ENCODE assay signal across 8 cellular contexts in genomic region chr10:88989824-88990527, GRCh38. TPM values are rescaled to one million over a fixed set of nuclear protein-coding genes. Genes with fewer than 3 reads are reported as not detected.
DNase-seq lines count a peak whose midpoint lies in the region; ATAC-seq, FAIRE-seq and TF ChIP-seq lines count a peak whose summit lies in the region.

No MANE protein-coding gene starts in this region.

- DNase-seq in BE2C (no peak), brain microvascular endothelial cell (peak; percentile 50), keratinocyte (ENCODE audit: low read depth, low spot score) (no peak), stomach (peak; percentile 26)

- no peaks in the 10 kb centered on the region for H3K9me1 ChIP-seq in keratinocyte (ENCODE audit: control insufficient read depth, extremely low read depth, insufficient read depth, low read length)

- TF ChIP-seq CTCF in BE2C (IDR thresholded peaks at IDR 0.05; ENCODE audit: low read depth, low read length) (no peak), Loucy (conservative IDR thresholded peaks at IDR 0.05; ENCODE audit: low read length) (no peak), brain microvascular endothelial cell (IDR thresholded peaks at IDR 0.05; ENCODE audit: low read depth, low read length, missing control alignments) (no peak), keratinocyte (optimal IDR thresholded peaks at IDR 0.05 in 1 of 3, IDR thresholded peaks at IDR 0.05 in 1 of 3, conservative IDR thresholded peaks at IDR 0.05 in 1 of 3; ENCODE audit: extremely low read depth in 1 of 3, insufficient read depth in 2 of 3, low read length in 3 of 3) (no peak), stomach (IDR thresholded peaks at IDR 0.05) (no peak)

- dilution Hi-C loops in keratinocyte (cut with MboI; ENCODE audit: extremely low pct_ligation_motif_present, low sequenced_read_pairs), result no loop called here

- H3K4me1 ChIP-seq in BE2C, result no peaks in the 10 kb centered on the region
- H3K4me1 ChIP-seq in Loucy (ENCODE audit: insufficient read depth, low read length, poor library complexity, severe bottlenecking), result peaks cover 67% of the 10 kb centered on the region
- peaks cover 29% of the 10 kb centered on the region for H3K4me1 ChIP-seq in keratinocyte (ENCODE audit: control insufficient read depth, extremely low read depth, insufficient read depth, low read length)
- H3K4me1 ChIP-seq in stomach, result peaks cover 9 to 75% (median 41%) of the 10 kb centered on the region in 4 donors

- H2AFZ ChIP-seq in Loucy (ENCODE audit: low read length) (peak overlapping the region; percentile 93; the same call in 1 of the 2 replicates), keratinocyte (ENCODE audit: control insufficient read depth, low read length) (peak overlapping the region; percentile 86)

- peaks cover 11% of the 10 kb centered on the region; the same call in 1 of the 2 replicates for H3F3A ChIP-seq in Loucy (ENCODE audit: low read depth)

- H3K9me3 ChIP-seq in BE2C (no peaks in the 10 kb centered on the region), Loucy (ENCODE audit: insufficient read depth, low read depth, low read length) (no peaks in the 10 kb centered on the region), keratinocyte (ENCODE audit: control insufficient read depth, low read depth, low read length) (no peaks in the 10 kb centered on the region), stomach (no peaks in the 10 kb centered on the region)

- ATAC-seq in GM19467 (IDR thresholded peaks at IDR 0.05; ENCODE audit: unreplicated experiment) (peak; percentile 11), HG02852 (IDR thresholded peaks at IDR 0.05; ENCODE audit: unreplicated experiment) (no peak), GM21367 (IDR thresholded peaks at IDR 0.05; ENCODE audit: unreplicated experiment) (no peak)

- peak; percentile 53 for FAIRE-seq in keratinocyte (lab: Jason Lieb, UNC)

- H3K9ac ChIP-seq in Loucy (ENCODE audit: low read depth, low read length, poor library complexity, severe bottlenecking), result peak overlapping the region; percentile 99
- peak overlapping the region; percentile 96 for H3K9ac ChIP-seq in keratinocyte (ENCODE audit: control insufficient read depth, extremely low read depth, insufficient read depth, low read length)

- H4K20me1 ChIP-seq in Loucy (ENCODE audit: insufficient read depth, low read length, poor library complexity, severe bottlenecking) (no peaks in the 10 kb centered on the region), keratinocyte (ENCODE audit: control insufficient read depth, extremely low read depth, insufficient read depth, low read length) (no peaks in the 10 kb centered on the region)

- no peak for TF ChIP-seq POLR2A in stomach (IDR thresholded peaks at IDR 0.05)

- H3K4me2 ChIP-seq in Loucy (ENCODE audit: low read depth, low read length, poor library complexity, severe bottlenecking), result peak overlapping the region; percentile 82
- H3K4me2 ChIP-seq in keratinocyte (ENCODE audit: control insufficient read depth, extremely low read depth, insufficient read depth, low read depth, low read length), result peak overlapping the region; percentile 98

- H3K4me3 ChIP-seq in BE2C (ENCODE audit: low read depth, low read length) (peak overlapping the region; percentile 78), Loucy (ENCODE audit: low read length, poor library complexity, severe bottlenecking) (peak overlapping the region; percentile 99), brain microvascular endothelial cell (ENCODE audit: low read depth, low read length) (peak overlapping the region; percentile 70), keratinocyte (ENCODE audit: control insufficient read depth in 2 of 3, extremely low read depth in 1 of 3, insufficient read depth in 2 of 3, low read depth in 1 of 3, low read length in 3 of 3) (peak overlapping the region; percentile 64 to 96 (median 89)), stomach (peak overlapping the region; percentile 78 to 96 (median 88))

- H3K9me2 ChIP-seq in Loucy (replicated peaks; ENCODE audit: low read depth, low read length), result no peaks in the 10 kb centered on the region

- peaks cover 7% of the 10 kb centered on the region for H3K27me3 ChIP-seq in BE2C
- H3K27me3 ChIP-seq in Loucy (ENCODE audit: insufficient read depth, low read length, poor library complexity, severe bottlenecking), result peaks cover 6% of the 10 kb centered on the region
- H3K27me3 ChIP-seq in brain microvascular endothelial cell (replicated peaks), result no peaks in the 10 kb centered on the region
- H3K27me3 ChIP-seq in keratinocyte (ENCODE audit: control insufficient read depth, extremely low read depth, insufficient read depth, low read length), result no peaks in the 10 kb centered on the region
- no peaks in the 10 kb centered on the region for H3K27me3 ChIP-seq in stomach

- peaks cover 26% of the 10 kb centered on the region for H3K79me2 ChIP-seq in Loucy (ENCODE audit: insufficient read depth, low read length)
- peaks cover 27% of the 10 kb centered on the region for H3K79me2 ChIP-seq in keratinocyte (ENCODE audit: control insufficient read depth, insufficient read depth, low read length)

- TF ChIP-seq EP300 in stomach (IDR thresholded peaks at IDR 0.05), result no peak

- H3K27ac ChIP-seq in brain microvascular endothelial cell (no peak overlapping the region), keratinocyte (ENCODE audit: control insufficient read depth, insufficient read depth, low read length) (peak overlapping the region; percentile 98), stomach (peak overlapping the region; percentile 77 to 99 (median 97))

- 6 to 16% (median 12%) methylated on average over 13 of the region's 13 CpGs for WGBS in stomach, 5 donors

- in situ Hi-C loops in brain microvascular endothelial cell (cut with HindIII; ENCODE audit: low pct_ligation_motif_present, low sequenced_read_pairs), result no loop called here

- H3K36me3 ChIP-seq in BE2C (no peaks in the 10 kb centered on the region), Loucy (ENCODE audit: insufficient read depth, low read length) (no peaks in the 10 kb centered on the region), brain microvascular endothelial cell (replicated peaks) (no peaks in the 10 kb centered on the region), keratinocyte (ENCODE audit: control insufficient read depth in 2 of 2, extremely low read depth in 1 of 2, insufficient read depth in 2 of 2, low read length in 2 of 2) (no peaks in the 10 kb centered on the region), stomach (no peaks in the 10 kb centered on the region)

- intact Hi-C loops in stomach (cut with DNase I; ENCODE audit: low total_unique reads), result no loop called here

RNA-seq across cellular contexts. Expression of gene FAS, which starts 0.6 kb away (rescaled TPM):
- 2.9 TPM for polyA plus RNA-seq in BE2C (2012; ENCODE audit: insufficient read depth, insufficient read length, low read depth)
- polyA plus RNA-seq in keratinocyte, result 31.4 to 44.8 TPM (median 32.5 TPM) in 3 replicates
- polyA plus RNA-seq in keratinocyte (2011; ENCODE audit: low read depth), result 17.5 TPM
- polyA plus RNA-seq in keratinocyte (2011; cell fraction: cytosol; rRNA removed), result 19.6 and 43.5 TPM in 2 replicates
- 60.0 and 82.0 TPM in 2 replicates for polyA plus RNA-seq in keratinocyte (2011; cell fraction: nucleus; rRNA removed)
- polyA plus RNA-seq in keratinocyte (2012; ENCODE audit: low replicate concordance), result 20.1 and 21.0 TPM in 2 replicates
- polyA minus RNA-seq in keratinocyte, result 3.7 to 38.8 TPM (median 26.8 TPM) in 3 replicates
- polyA minus RNA-seq in keratinocyte (2011; cell fraction: cytosol; rRNA and poly(A)+ RNA removed), result 30.3 TPM
- polyA minus RNA-seq in keratinocyte (2011; cell fraction: nucleus; rRNA and poly(A)+ RNA removed), result 28.5 and 58.2 TPM in 2 replicates
- total RNA-seq in stomach, result 100 to 1,000 TPM in 1 of 5 donors, 10 to 100 TPM in 3, not detected in 1; 19.3 to 107 (median 46.2) TPM
- polyA plus RNA-seq in stomach, result 1 to 10 TPM; 5.0 to 8.4 (median 5.6) TPM

RNA-seq across cellular contexts. Expression of gene ACTA2, which starts 37.4 kb away (rescaled TPM):
- polyA plus RNA-seq in BE2C (2012; ENCODE audit: insufficient read depth, insufficient read length, low read depth), result 14.3 TPM
- polyA plus RNA-seq in keratinocyte, result 3.0 to 9.3 TPM (median 3.7 TPM) in 3 replicates
- polyA plus RNA-seq in keratinocyte (2011; ENCODE audit: low read depth), result 4.7 TPM
- polyA plus RNA-seq in keratinocyte (2011; cell fraction: cytosol; rRNA removed), result 12.4 and 13.2 TPM in 2 replicates
- 8.5 and 11.8 TPM in 2 replicates for polyA plus RNA-seq in keratinocyte (2011; cell fraction: nucleus; rRNA removed)
- polyA plus RNA-seq in keratinocyte (2012; ENCODE audit: low replicate concordance), result 10.9 and 14.3 TPM in 2 replicates
- polyA minus RNA-seq in keratinocyte, result 6.2 to 12.6 TPM (median 8.3 TPM) in 3 replicates
- polyA minus RNA-seq in keratinocyte (2011; cell fraction: cytosol; rRNA and poly(A)+ RNA removed), result 10.4 TPM
- 4.1 and 6.2 TPM in 2 replicates for polyA minus RNA-seq in keratinocyte (2011; cell fraction: nucleus; rRNA and poly(A)+ RNA removed)
- 1,000 to 10,000 TPM in 3 of 5 donors, 100 to 1,000 TPM in 2; 662 to 3,169 (median 1,551) TPM for total RNA-seq in stomach
- 1,000 to 10,000 TPM in 1 of 3 donors, 100 to 1,000 TPM in 2; 233 to 1,186 (median 339) TPM for polyA plus RNA-seq in stomach

Comparison
In these comparisons a context has a peak if more than half of its experiments do, and no peak if none do; other contexts are left out.
1. DNase-seq: peak in brain microvascular endothelial cell (single experiment) and stomach (single experiment); none in BE2C (single experiment) and keratinocyte (single experiment).
2. RNA of gene ACTA2, which starts 37.4 kb away (polyA plus RNA-seq): 233 to 1,186 TPM in stomach; 3.0 to 14.3 TPM in keratinocyte; every median in the first group is over 10 times any median in the second.
3. Peak in every context shown above with its lines, with median percentiles within 50 percentile points of each other: H3K4me3 ChIP-seq.